In the genomic region with DNA sequence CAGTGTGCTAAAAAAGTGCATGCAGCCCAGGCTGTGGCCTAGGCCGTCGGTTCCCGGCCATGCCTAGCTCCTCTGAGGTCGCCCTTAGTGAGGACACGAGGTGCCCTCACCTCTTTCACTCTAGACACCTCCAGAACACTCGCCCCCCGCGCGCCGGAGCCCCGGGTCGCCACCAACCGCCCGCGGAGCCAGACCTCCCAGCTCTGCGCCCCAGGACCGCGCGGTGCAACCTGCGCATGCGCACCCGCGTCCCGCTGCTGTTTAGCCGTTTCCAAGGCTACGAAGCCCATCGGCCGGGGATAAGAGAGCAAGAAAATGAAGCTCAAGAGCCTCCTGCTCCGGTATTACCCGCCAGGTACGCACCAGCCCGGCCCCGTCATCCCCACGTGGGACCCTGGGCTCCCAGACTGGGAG, we compare ENCODE assay signal across 8 cellular contexts. TPM values are rescaled to one million over a fixed set of nuclear protein-coding genes. Genes with fewer than 3 reads are reported as not detected.
DNase-seq lines count a peak whose midpoint lies in the region; ATAC-seq and TF ChIP-seq lines count a peak whose summit lies in the region.

A gene with protein sequence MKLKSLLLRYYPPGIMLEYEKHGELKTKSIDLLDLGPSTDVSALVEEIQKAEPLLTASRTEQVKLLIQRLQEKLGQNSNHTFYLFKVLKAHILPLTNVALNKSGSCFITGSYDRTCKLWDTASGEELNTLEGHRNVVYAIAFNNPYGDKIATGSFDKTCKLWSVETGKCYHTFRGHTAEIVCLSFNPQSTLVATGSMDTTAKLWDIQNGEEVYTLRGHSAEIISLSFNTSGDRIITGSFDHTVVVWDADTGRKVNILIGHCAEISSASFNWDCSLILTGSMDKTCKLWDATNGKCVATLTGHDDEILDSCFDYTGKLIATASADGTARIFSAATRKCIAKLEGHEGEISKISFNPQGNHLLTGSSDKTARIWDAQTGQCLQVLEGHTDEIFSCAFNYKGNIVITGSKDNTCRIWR (plus strand): TSS at position 257 of the 414 bp plus-strand sequence. CDS start 59 bp downstream, at position 316.

- intact Hi-C loops in left ventricle myocardium superior (cut with micrococcal nuclease), result no loop called here

- CTCF ChIA-PET in RWPE1 (lab: Yijun Ruan, JAX), result interaction anchor here (1.2 kb wide), 1 partner anchor 97 kb away, joined by 6 read pairs; no protein-coding TSS in a partner anchor

- POLR2A ChIA-PET in RWPE1 (lab: Yijun Ruan, JAX; ENCODE audit: low non-redundant PET), result no interaction called here

- DNase-seq in ACHN (peak; percentile 78), RWPE1 (ENCODE audit: low spot score) (no peak), anterior cingulate cortex (lab: John Stamatoyannopoulos, UW) (peak in 41 of 58 donors; percentile 5 to 69 (median 29)), left ventricle myocardium superior (peak; percentile 78), retina (peak; percentile 90)
- no peak for DNase-seq in effector CD4-positive, alpha-beta T cell

- in situ Hi-C loops in ACHN (cut with HindIII; ENCODE audit: low pct_ligation_motif_present, low pct_unique_long_range_greater_than_20kb, low sequenced_read_pairs), result no loop called here

- peak; percentile 55 for ATAC-seq in GM21381 (IDR thresholded peaks at IDR 0.05; ENCODE audit: unreplicated experiment)
- peak; percentile 83 for ATAC-seq in left ventricle myocardium superior
- ATAC-seq in HG02970 (IDR thresholded peaks at IDR 0.05; ENCODE audit: low FRiP score, unreplicated experiment), result no peak

- H3K27ac ChIP-seq in RWPE1, result peak within 1 kb of the TSS; percentile 70

- no peak for TF ChIP-seq CTCF in RWPE1 (conservative IDR thresholded peaks at IDR 0.05; ENCODE audit: low read depth)

RNA-seq across cellular contexts. Expression of the gene that starts here (rescaled TPM):
- not detected for total RNA-seq in left ventricle myocardium superior

Comparison
In these comparisons a context has a peak if more than half of its experiments do, and no peak if none do; other contexts are left out.
1. Peak in DNase-seq and ATAC-seq in left ventricle myocardium superior; RNA of the gene not detected or under 1 TPM.
2. DNase-seq: peak in ACHN (single experiment), anterior cingulate cortex (41 of 58) and retina (single experiment); none in RWPE1 (single experiment) and effector CD4-positive, alpha-beta T cell (single experiment).